15 cellular contexts compared by ENCODE assay signal in genomic region chr14:75927564-75928087, GRCh38. TPM values are rescaled to one million over a fixed set of nuclear protein-coding genes. Genes with fewer than 3 reads are reported as not detected.
DNase-seq lines count a peak whose midpoint lies in the region; ATAC-seq, FAIRE-seq and TF ChIP-seq lines count a peak whose summit lies in the region.
"Had no signal": no experiment of that assay in that cellular context is flagged by ENCODE, and none has a peak within 500 bp of the region (broad histone marks: within the 10 kb centered on the region; RNA-seq: fewer than 3 reads in every experiment).

No MANE protein-coding gene starts in this region.

- peak overlapping the region; percentile 54 for H3K27ac Mint-ChIP-seq in neural crest cell (ENCODE audit: unreplicated experiment)
- no peak overlapping the region for H3K27ac Mint-ChIP-seq in stimulated activated naive B cell treated with anti-CD40 and anti-IgM and Interleukin-4, amounts not matched to agents 10 μg/mL and 1 μg/mL and 100 μg/mL, for 72 hours

- TF ChIP-seq CTCF in neural crest cell (conservative IDR thresholded peaks at IDR 0.05), result no peak

- peaks cover 14% of the 10 kb centered on the region for H3K36me3 Mint-ChIP-seq in neural crest cell (ENCODE audit: low read depth)
- H3K36me3 Mint-ChIP-seq in stimulated activated naive B cell treated with anti-CD40 and anti-IgM and Interleukin-4, amounts not matched to agents 10 μg/mL and 1 μg/mL and 100 μg/mL, for 72 hours, result peaks cover 11 to 17% of the 10 kb centered on the region in 2 donors

- H3K27me3 Mint-ChIP-seq in neural crest cell (ENCODE audit: low read depth), result no peaks in the 10 kb centered on the region
- no peaks in the 10 kb centered on the region for H3K27me3 Mint-ChIP-seq in stimulated activated naive B cell treated with anti-CD40 and anti-IgM and Interleukin-4, amounts not matched to agents 10 μg/mL and 1 μg/mL and 100 μg/mL, for 72 hours

- DNase-seq in NCI-H748 (lab: John Stamatoyannopoulos, UW; ENCODE audit: unreplicated experiment) (peak; percentile 8), NCI-H748 treated with DMSO at 0.1 percent for 48 hours (lab: John Stamatoyannopoulos, UW) (no peak), caudate nucleus (lab: John Stamatoyannopoulos, UW) (no peak), neural crest cell (ENCODE audit: low read depth, low spot score) (no peak), urothelium cell line (ENCODE audit: low spot score) (no peak), activated gamma-delta T cell treated with Interleukin-2 at 50 U/mL for 16 hours (no peak), NCI-H345 treated with DMSO at 0.1 percent for 48 hours (lab: John Stamatoyannopoulos, UW; ENCODE audit: unreplicated experiment) (no peak)
- no peak for DNase-seq in stimulated activated naive B cell treated with anti-CD40 and anti-IgM and Interleukin-4, amounts not matched to agents 10 μg/mL and 1 μg/mL and 100 μg/mL, for 72 hours
- DNase-seq: DMS53, HCEC 1CT, NCI-H1436 treated with DMSO at 0.1 percent for 48 hours, NCI-H2081 treated with DMSO at 0.1 percent for 48 hours, NCI-H446 had no signal

- FAIRE-seq in urothelium cell line (lab: Jason Lieb, UNC), result peak; percentile 66
- FAIRE-seq: K562 had no signal

- peaks cover 10% of the 10 kb centered on the region for H3K4me1 Mint-ChIP-seq in neural crest cell
- peaks cover 0 to 2% of the 10 kb centered on the region in 2 donors for H3K4me1 Mint-ChIP-seq in stimulated activated naive B cell treated with anti-CD40 and anti-IgM and Interleukin-4, amounts not matched to agents 10 μg/mL and 1 μg/mL and 100 μg/mL, for 72 hours

- peak overlapping the region; percentile 7 for H3K27ac ChIP-seq in caudate nucleus (ENCODE audit: low read depth, low read length)
- H3K27ac ChIP-seq: C4-2B had no signal

- ATAC-seq in stimulated activated naive B cell treated with anti-CD40 and anti-IgM and Interleukin-4, amounts not matched to agents 10 μg/mL and 1 μg/mL and 100 μg/mL, for 72 hours (replicated peaks), result no peak
- ATAC-seq: K562 had no signal

- H3K4me3 Mint-ChIP-seq in neural crest cell, result no peak overlapping the region
- H3K4me3 Mint-ChIP-seq in stimulated activated naive B cell treated with anti-CD40 and anti-IgM and Interleukin-4, amounts not matched to agents 10 μg/mL and 1 μg/mL and 100 μg/mL, for 72 hours, result no peak overlapping the region

- peaks cover 2% of the 10 kb centered on the region for H3K9me3 Mint-ChIP-seq in neural crest cell
- no peaks in the 10 kb centered on the region for H3K9me3 Mint-ChIP-seq in stimulated activated naive B cell treated with anti-CD40 and anti-IgM and Interleukin-4, amounts not matched to agents 10 μg/mL and 1 μg/mL and 100 μg/mL, for 72 hours

RNA-seq across cellular contexts. Expression of gene TGFB3, which starts 54.2 kb away (rescaled TPM):
- total RNA-seq in neural crest cell, result 4.6 and 5.5 TPM in 2 replicates

RNA-seq across cellular contexts. Expression of gene IFT43, which starts 57.9 kb away (rescaled TPM):
- 32.8 and 34.1 TPM in 2 replicates for total RNA-seq in neural crest cell
